24 cellular contexts compared by ENCODE assay signal in the genomic region with DNA sequence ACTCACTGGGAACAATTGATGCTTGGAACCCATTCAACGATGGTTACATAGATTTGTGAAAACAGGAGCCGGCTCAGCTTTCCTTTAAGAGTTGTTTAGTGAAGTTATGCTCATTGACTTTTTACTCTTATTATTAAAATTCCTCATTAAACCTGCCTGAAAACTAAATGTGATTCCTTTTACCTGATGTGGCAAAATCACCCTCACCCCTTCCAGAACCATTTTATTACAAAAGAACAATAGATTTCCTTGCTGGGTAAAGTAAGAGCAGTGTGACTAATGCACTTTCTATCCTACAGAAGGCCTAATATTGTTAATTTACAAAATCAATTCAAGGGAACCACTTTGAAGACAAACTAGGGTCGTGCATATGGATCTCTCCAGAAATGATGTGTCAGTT.
"Had no signal": no experiment of that assay in that cellular context is flagged by ENCODE, and none has a peak within 500 bp of the region (broad histone marks: within the 10 kb centered on the region; RNA-seq: fewer than 3 reads in every experiment).

No MANE protein-coding gene starts in this region.

- H3K27ac ChIP-seq: colonic mucosa, epithelial cell of prostate, gastroesophageal sphincter, left lung, lower lobe of right lung, pancreas, prostate gland, right lobe of liver, tibial artery, upper lobe of left lung had no signal

- H3K4me1 ChIP-seq: colonic mucosa, esophagus squamous epithelium, gastroesophageal sphincter, left lung, lower lobe of right lung, pancreas, prostate gland, right lobe of liver, tibial artery, uterus had no signal

- H3K9me3 ChIP-seq: colonic mucosa, esophagus squamous epithelium, gastroesophageal sphincter, left lung, lower lobe of right lung, pancreas, prostate gland, right lobe of liver, tibial artery, upper lobe of left lung, uterus had no signal

- H3K9me3 Mint-ChIP-seq: natural killer cell treated with Interleukin-12 subunit alpha and Interleukin-12 subunit beta and Interleukin-15 and Interleukin-18, amount 100 ng/mL, for 72 hours; stimulated activated memory B cell treated with anti-CD40 and anti-IgM and Interleukin-4, amounts not matched to agents 10 μg/mL and 1 μg/mL and 100 μg/mL, for 72 hours; stimulated activated naive CD8-positive, alpha-beta T cell treated with anti-CD3 and anti-CD28 coated beads, Interleukin-15, Interleukin-2, amounts not matched to agents 100 ng/mL and 50 ng/mL, for 24 hours had no signal

- H3K4me3 ChIP-seq: colonic mucosa, esophagus squamous epithelium, gastroesophageal sphincter, left lung, lower lobe of right lung, pancreas, prostate gland, right lobe of liver, tibial artery, upper lobe of left lung, uterus had no signal

- H3K4me3 Mint-ChIP-seq: natural killer cell treated with Interleukin-12 subunit alpha and Interleukin-12 subunit beta and Interleukin-15 and Interleukin-18, amount 100 ng/mL, for 72 hours; stimulated activated memory B cell treated with anti-CD40 and anti-IgM and Interleukin-4, amounts not matched to agents 10 μg/mL and 1 μg/mL and 100 μg/mL, for 72 hours; stimulated activated naive CD8-positive, alpha-beta T cell treated with anti-CD3 and anti-CD28 coated beads, Interleukin-15, Interleukin-2, amounts not matched to agents 100 ng/mL and 50 ng/mL, for 24 hours had no signal

- H3K27me3 ChIP-seq: colonic mucosa, esophagus squamous epithelium, gastroesophageal sphincter, left lung, pancreas, right lobe of liver, tibial artery, upper lobe of left lung, uterus had no signal

- H3K4me1 Mint-ChIP-seq: stimulated activated memory B cell treated with anti-CD40 and anti-IgM and Interleukin-4, amounts not matched to agents 10 μg/mL and 1 μg/mL and 100 μg/mL, for 72 hours had no signal

- H3K36me3 Mint-ChIP-seq: natural killer cell treated with Interleukin-12 subunit alpha and Interleukin-12 subunit beta and Interleukin-15 and Interleukin-18, amount 100 ng/mL, for 72 hours; stimulated activated memory B cell treated with anti-CD40 and anti-IgM and Interleukin-4, amounts not matched to agents 10 μg/mL and 1 μg/mL and 100 μg/mL, for 72 hours had no signal

- H3K27me3 Mint-ChIP-seq: natural killer cell treated with Interleukin-12 subunit alpha and Interleukin-12 subunit beta and Interleukin-15 and Interleukin-18, amount 100 ng/mL, for 72 hours; stimulated activated memory B cell treated with anti-CD40 and anti-IgM and Interleukin-4, amounts not matched to agents 10 μg/mL and 1 μg/mL and 100 μg/mL, for 72 hours; stimulated activated naive CD8-positive, alpha-beta T cell treated with anti-CD3 and anti-CD28 coated beads, Interleukin-15, Interleukin-2, amounts not matched to agents 100 ng/mL and 50 ng/mL, for 24 hours had no signal

- ATAC-seq: gastroesophageal sphincter; left lung; lower lobe of right lung; natural killer cell treated with Interleukin-12 subunit alpha and Interleukin-12 subunit beta and Interleukin-15 and Interleukin-18, amount 100 ng/mL, for 72 hours; pancreas; right lobe of liver; stimulated activated memory B cell treated with anti-CD40 and anti-IgM and Interleukin-4, amounts not matched to agents 10 μg/mL and 1 μg/mL and 100 μg/mL, for 72 hours had no signal

- H3K36me3 ChIP-seq: colonic mucosa, esophagus squamous epithelium, gastroesophageal sphincter, left lung, lower lobe of right lung, pancreas, prostate gland, right lobe of liver, tibial artery, upper lobe of left lung, uterus had no signal

- DNase-seq: colonic mucosa; effector CD8-positive, alpha-beta T cell; esophagus squamous epithelium; foreskin fibroblast; glutamatergic neuron; islet precursor cell; left lung; lower lobe of right lung; mesenchymal stem cell; midbrain; occipital lobe; pancreas; retina; right lobe of liver; stimulated activated CD4-positive, alpha-beta T cell treated with anti-CD3 and anti-CD28 coated beads, Interleukin-4, amount 100 ng/mL, for 24 hours; tibial artery; upper lobe of left lung; uterus had no signal

- H3K27ac Mint-ChIP-seq: natural killer cell treated with Interleukin-12 subunit alpha and Interleukin-12 subunit beta and Interleukin-15 and Interleukin-18, amount 100 ng/mL, for 72 hours; stimulated activated memory B cell treated with anti-CD40 and anti-IgM and Interleukin-4, amounts not matched to agents 10 μg/mL and 1 μg/mL and 100 μg/mL, for 72 hours; stimulated activated naive CD8-positive, alpha-beta T cell treated with anti-CD3 and anti-CD28 coated beads, Interleukin-15, Interleukin-2, amounts not matched to agents 100 ng/mL and 50 ng/mL, for 24 hours had no signal
